In the genomic region with DNA sequence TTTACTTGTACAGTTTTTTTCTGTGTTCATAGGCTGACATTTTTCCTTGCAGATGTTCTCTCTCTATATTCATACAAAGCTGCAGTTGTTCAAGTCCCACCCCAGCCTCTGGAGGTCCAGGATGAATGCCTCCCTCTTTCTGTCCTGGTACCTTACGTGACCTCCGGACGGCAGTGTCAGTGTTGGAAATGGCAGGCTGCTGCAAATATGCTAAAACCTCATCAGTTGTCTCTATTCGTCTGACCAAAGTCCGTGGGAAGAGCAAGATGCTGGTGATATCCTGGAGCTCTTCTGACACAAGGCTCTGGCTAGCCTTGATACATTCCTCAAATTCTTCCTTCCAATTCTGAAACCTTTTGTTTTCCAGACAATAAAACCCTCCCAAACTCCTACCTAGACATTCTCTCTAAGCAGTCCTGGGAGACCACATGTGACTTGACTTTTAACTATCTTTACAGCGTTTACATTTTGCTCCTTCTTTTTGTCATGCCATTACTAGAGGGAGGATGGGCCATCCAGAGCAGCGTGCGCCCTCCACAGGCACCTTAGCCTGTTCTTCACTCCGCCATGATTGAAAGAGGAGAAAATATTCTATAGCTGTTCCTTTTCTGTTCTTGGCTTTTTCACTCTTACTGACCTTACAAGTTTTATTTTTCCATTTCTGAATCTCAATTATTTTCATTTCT, we compare ENCODE assay signal across 1 cellular context.
TF ChIP-seq lines count a peak whose summit lies in the region.

No MANE protein-coding gene starts in this region.

TF ChIP-seq in GM12878, 131 proteins besides CTCF, POLR2A, EP300 and RAD21:
- TF ChIP-seq, protein P1, sequence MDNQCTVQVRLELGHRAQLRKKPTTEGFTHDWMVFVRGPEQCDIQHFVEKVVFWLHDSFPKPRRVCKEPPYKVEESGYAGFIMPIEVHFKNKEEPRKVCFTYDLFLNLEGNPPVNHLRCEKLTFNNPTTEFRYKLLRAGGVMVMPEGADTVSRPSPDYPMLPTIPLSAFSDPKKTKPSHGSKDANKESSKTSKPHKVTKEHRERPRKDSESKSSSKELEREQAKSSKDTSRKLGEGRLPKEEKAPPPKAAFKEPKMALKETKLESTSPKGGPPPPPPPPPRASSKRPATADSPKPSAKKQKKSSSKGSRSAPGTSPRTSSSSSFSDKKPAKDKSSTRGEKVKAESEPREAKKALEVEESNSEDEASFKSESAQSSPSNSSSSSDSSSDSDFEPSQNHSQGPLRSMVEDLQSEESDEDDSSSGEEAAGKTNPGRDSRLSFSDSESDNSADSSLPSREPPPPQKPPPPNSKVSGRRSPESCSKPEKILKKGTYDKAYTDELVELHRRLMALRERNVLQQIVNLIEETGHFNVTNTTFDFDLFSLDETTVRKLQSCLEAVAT (IDR thresholded peaks at IDR 0.05), result no peak
- TF ChIP-seq, protein P2, sequence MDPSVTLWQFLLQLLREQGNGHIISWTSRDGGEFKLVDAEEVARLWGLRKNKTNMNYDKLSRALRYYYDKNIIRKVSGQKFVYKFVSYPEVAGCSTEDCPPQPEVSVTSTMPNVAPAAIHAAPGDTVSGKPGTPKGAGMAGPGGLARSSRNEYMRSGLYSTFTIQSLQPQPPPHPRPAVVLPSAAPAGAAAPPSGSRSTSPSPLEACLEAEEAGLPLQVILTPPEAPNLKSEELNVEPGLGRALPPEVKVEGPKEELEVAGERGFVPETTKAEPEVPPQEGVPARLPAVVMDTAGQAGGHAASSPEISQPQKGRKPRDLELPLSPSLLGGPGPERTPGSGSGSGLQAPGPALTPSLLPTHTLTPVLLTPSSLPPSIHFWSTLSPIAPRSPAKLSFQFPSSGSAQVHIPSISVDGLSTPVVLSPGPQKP (IDR thresholded peaks at IDR 0.05; ENCODE audit: low read depth, low read length), result no peak
- no peak for TF ChIP-seq ZNF217 (IDR thresholded peaks at IDR 0.05)
- TF ChIP-seq ZNF622 (IDR thresholded peaks at IDR 0.05), result no peak
- no peak for TF ChIP-seq ZSCAN29 (IDR thresholded peaks at IDR 0.05)
- no peak for TF ChIP-seq LARP7 (IDR thresholded peaks at IDR 0.05)
- no peak for TF ChIP-seq JUNB (IDR thresholded peaks at IDR 0.05)
- TF ChIP-seq, protein P3, sequence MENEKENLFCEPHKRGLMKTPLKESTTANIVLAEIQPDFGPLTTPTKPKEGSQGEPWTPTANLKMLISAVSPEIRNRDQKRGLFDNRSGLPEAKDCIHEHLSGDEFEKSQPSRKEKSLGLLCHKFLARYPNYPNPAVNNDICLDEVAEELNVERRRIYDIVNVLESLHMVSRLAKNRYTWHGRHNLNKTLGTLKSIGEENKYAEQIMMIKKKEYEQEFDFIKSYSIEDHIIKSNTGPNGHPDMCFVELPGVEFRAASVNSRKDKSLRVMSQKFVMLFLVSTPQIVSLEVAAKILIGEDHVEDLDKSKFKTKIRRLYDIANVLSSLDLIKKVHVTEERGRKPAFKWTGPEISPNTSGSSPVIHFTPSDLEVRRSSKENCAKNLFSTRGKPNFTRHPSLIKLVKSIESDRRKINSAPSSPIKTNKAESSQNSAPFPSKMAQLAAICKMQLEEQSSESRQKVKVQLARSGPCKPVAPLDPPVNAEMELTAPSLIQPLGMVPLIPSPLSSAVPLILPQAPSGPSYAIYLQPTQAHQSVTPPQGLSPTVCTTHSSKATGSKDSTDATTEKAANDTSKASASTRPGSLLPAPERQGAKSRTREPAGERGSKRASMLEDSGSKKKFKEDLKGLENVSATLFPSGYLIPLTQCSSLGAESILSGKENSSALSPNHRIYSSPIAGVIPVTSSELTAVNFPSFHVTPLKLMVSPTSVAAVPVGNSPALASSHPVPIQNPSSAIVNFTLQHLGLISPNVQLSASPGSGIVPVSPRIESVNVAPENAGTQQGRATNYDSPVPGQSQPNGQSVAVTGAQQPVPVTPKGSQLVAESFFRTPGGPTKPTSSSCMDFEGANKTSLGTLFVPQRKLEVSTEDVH (IDR thresholded peaks at IDR 0.05; ENCODE audit: low read depth, partially characterized antibody), result no peak
- no peak for TF ChIP-seq RBBP5 (conservative IDR thresholded peaks at IDR 0.05)
- TF ChIP-seq, protein P4, sequence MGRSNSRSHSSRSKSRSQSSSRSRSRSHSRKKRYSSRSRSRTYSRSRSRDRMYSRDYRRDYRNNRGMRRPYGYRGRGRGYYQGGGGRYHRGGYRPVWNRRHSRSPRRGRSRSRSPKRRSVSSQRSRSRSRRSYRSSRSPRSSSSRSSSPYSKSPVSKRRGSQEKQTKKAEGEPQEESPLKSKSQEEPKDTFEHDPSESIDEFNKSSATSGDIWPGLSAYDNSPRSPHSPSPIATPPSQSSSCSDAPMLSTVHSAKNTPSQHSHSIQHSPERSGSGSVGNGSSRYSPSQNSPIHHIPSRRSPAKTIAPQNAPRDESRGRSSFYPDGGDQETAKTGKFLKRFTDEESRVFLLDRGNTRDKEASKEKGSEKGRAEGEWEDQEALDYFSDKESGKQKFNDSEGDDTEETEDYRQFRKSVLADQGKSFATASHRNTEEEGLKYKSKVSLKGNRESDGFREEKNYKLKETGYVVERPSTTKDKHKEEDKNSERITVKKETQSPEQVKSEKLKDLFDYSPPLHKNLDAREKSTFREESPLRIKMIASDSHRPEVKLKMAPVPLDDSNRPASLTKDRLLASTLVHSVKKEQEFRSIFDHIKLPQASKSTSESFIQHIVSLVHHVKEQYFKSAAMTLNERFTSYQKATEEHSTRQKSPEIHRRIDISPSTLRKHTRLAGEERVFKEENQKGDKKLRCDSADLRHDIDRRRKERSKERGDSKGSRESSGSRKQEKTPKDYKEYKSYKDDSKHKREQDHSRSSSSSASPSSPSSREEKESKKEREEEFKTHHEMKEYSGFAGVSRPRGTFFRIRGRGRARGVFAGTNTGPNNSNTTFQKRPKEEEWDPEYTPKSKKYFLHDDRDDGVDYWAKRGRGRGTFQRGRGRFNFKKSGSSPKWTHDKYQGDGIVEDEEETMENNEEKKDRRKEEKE (IDR thresholded peaks at IDR 0.05), result no peak
- no peak for TF ChIP-seq WRNIP1 (IDR thresholded peaks at IDR 0.05; ENCODE audit: borderline replicate concordance, low read depth, low read length)
- TF ChIP-seq SMARCA5 (IDR thresholded peaks at IDR 0.05), result no peak
- no peak for TF ChIP-seq ZBED1 (IDR thresholded peaks at IDR 0.05; ENCODE audit: borderline replicate concordance)
- no peak for TF ChIP-seq FOXK2 (IDR thresholded peaks at IDR 0.05)
- no peak for TF ChIP-seq CHD4 (IDR thresholded peaks at IDR 0.05)
- no peak for TF ChIP-seq CREB1 (IDR thresholded peaks at IDR 0.05; ENCODE audit: low read depth)
- TF ChIP-seq CREM (IDR thresholded peaks at IDR 0.05; ENCODE audit: low read depth), result no peak
